ENCODE assay signal across 1 cellular context in the genomic region with DNA sequence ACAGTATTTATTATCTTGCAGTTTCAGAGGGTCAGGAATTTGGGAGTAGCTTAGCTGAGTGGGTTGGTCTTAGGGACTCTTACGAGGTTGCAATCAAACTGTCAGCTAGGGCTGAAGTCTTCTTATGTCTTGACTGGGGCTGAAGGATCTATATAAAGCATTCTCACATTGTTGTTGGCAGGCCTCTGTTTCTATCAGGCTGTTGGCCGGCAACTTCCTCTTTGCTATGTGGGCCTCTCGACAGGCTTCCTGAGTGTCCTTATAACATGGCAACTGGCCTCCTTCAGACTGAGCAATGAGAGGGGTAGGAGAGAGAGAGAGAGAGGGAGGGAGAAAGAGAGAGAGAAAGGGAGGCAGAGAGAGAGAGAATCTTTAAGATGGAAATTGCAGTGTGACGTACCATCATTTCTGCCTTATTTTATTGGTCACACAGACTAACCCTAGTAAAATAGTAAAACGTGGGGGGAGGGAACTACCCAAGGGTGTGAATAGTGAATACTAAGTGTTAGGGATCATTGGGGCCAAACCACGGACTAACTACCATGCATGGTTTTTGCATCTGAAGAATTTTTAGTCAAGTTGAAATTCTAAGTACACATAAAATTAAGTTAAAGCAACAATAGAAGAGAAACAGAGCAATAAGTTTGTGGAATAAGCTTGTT.
TF ChIP-seq lines count a peak whose summit lies in the region.

No MANE protein-coding gene starts in this region.

TF ChIP-seq in K562, 482 proteins besides CTCF, POLR2A, EP300 and RAD21 (continued from another document):
- TF ChIP-seq ELF1 (tag; IDR thresholded peaks at IDR 0.05) (0 out of 2 replicates have a peak, but pooled peaks have one; percentile 16), ZZZ3 (IDR thresholded peaks at IDR 0.05) (no peak), STAT6 (CRISPR knock-in tag; IDR thresholded peaks at IDR 0.05) (no peak), EHMT2 (IDR thresholded peaks at IDR 0.05) (0 out of 2 replicates have a peak, but pooled peaks have one; percentile 12), ZNF766 (CRISPR knock-in tag; conservative IDR thresholded peaks at IDR 0.05) (0 out of 2 replicates have a peak, but pooled peaks have one; percentile 41), ZNF695 (CRISPR knock-in tag; IDR thresholded peaks at IDR 0.05) (0 out of 2 replicates have a peak, but pooled peaks have one; percentile 18), EWSR1 (IDR thresholded peaks at IDR 0.05; ENCODE audit: borderline replicate concordance, low read depth, partially characterized antibody) (no peak), CEBPG (CRISPR knock-in tag; IDR thresholded peaks at IDR 0.05) (no peak), CEBPG (tag; conservative IDR thresholded peaks at IDR 0.05 in 1 of 2, IDR thresholded peaks at IDR 0.05 in 1 of 2) (0 out of 4 replicates have a peak, but pooled peaks of 1 of the 2 experiments have one; percentile 17), L3MBTL2 (IDR thresholded peaks at IDR 0.05) (0 out of 2 replicates have a peak, but pooled peaks have one; percentile 24), ZNF639 (CRISPR knock-in tag; conservative IDR thresholded peaks at IDR 0.05 in 1 of 2, IDR thresholded peaks at IDR 0.05 in 1 of 2) (peak in 1 of 2 experiments; percentile 53; a peak in 1 of 4 replicates), VEZF1 (CRISPR knock-in tag; IDR thresholded peaks at IDR 0.05) (peak; percentile 44; the same call in 1 of the 2 replicates), FOXJ2 (tag; IDR thresholded peaks at IDR 0.05) (0 out of 2 replicates have a peak, but pooled peaks have one; percentile 28), TSC22D4 (tag; IDR thresholded peaks at IDR 0.05) (no peak), NELFE (IDR thresholded peaks at IDR 0.05; ENCODE audit: insufficient read depth, insufficient read length) (no peak)
- TF ChIP-seq, protein P1, sequence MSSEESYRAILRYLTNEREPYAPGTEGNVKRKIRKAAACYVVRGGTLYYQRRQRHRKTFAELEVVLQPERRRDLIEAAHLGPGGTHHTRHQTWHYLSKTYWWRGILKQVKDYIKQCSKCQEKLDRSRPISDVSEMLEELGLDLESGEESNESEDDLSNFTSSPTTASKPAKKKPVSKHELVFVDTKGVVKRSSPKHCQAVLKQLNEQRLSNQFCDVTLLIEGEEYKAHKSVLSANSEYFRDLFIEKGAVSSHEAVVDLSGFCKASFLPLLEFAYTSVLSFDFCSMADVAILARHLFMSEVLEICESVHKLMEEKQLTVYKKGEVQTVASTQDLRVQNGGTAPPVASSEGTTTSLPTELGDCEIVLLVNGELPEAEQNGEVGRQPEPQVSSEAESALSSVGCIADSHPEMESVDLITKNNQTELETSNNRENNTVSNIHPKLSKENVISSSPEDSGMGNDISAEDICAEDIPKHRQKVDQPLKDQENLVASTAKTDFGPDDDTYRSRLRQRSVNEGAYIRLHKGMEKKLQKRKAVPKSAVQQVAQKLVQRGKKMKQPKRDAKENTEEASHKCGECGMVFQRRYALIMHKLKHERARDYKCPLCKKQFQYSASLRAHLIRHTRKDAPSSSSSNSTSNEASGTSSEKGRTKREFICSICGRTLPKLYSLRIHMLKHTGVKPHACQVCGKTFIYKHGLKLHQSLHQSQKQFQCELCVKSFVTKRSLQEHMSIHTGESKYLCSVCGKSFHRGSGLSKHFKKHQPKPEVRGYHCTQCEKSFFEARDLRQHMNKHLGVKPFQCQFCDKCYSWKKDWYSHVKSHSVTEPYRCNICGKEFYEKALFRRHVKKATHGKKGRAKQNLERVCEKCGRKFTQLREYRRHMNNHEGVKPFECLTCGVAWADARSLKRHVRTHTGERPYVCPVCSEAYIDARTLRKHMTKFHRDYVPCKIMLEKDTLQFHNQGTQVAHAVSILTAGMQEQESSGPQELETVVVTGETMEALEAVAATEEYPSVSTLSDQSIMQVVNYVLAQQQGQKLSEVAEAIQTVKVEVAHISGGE (CRISPR knock-in tag; IDR thresholded peaks at IDR 0.05), result 0 out of 6 replicates have a peak, but pooled peaks of 1 of the 3 experiments have one; percentile 35
- TF ChIP-seq, protein P2, sequence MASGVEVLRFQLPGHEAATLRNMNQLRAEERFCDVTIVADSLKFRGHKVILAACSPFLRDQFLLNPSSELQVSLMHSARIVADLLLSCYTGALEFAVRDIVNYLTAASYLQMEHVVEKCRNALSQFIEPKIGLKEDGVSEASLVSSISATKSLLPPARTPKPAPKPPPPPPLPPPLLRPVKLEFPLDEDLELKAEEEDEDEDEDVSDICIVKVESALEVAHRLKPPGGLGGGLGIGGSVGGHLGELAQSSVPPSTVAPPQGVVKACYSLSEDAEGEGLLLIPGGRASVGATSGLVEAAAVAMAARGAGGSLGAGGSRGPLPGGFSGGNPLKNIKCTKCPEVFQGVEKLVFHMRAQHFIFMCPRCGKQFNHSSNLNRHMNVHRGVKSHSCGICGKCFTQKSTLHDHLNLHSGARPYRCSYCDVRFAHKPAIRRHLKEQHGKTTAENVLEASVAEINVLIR (CRISPR knock-in tag; IDR thresholded peaks at IDR 0.05), result no peak
TF ChIP-seq in K562: peak in this region for 12.
